Comparison of ENCODE assay signal across 24 cellular contexts in genomic region chr7:18103436-18104218, GRCh38.
DNase-seq lines count a peak whose midpoint lies in the region; ATAC-seq, FAIRE-seq and TF ChIP-seq lines count a peak whose summit lies in the region.
"Had no signal": no experiment of that assay in that cellular context is flagged by ENCODE, and none has a peak within 500 bp of the region (broad histone marks: within the 10 kb centered on the region; RNA-seq: fewer than 3 reads in every experiment).

No MANE protein-coding gene starts in this region.

- no peaks in the 10 kb centered on the region; the same call in 1 of the 2 replicates for H3K9me3 ChIP-seq in K562 (replicated peaks; ENCODE audit: control insufficient read depth, insufficient read depth, low read depth, low read length)
- H3K9me3 ChIP-seq: A549, BE2C had no signal

- H3K4me3 ChIP-seq in K562, result no peak overlapping the region
- H3K4me3 ChIP-seq: A549; BLaER1 treated with 17β-estradiol and CSF1 and Interleukin-3, amounts not matched to agents 10 nM and 100 nM had no signal

- no peak overlapping the region for H3K9ac ChIP-seq in K562 (ENCODE audit: insufficient read depth in 1 of 2, low read depth in 2 of 2, low read length in 2 of 2)
- H3K9ac ChIP-seq: BLaER1 treated with 17β-estradiol and CSF1 and Interleukin-3, amounts not matched to agents 10 nM and 100 nM had no signal

- in situ Hi-C loops in K562 (cut with MboI), result no loop called here

- no peaks in the 10 kb centered on the region for H3K9me3 Mint-ChIP-seq in activated CD4-positive, alpha-beta T cell treated with anti-CD3 and anti-CD28 coated beads, Interleukin-2, amount 10 ng/mL, durations not matched to agents 7 days and 5 days
- H3K9me3 Mint-ChIP-seq in progenitor cell of endocrine pancreas (ENCODE audit: low read depth), result no peaks in the 10 kb centered on the region
- H3K9me3 Mint-ChIP-seq: CD4-positive, alpha-beta T cell; H9 had no signal

- peaks cover 2% of the 10 kb centered on the region for H3K27me3 Mint-ChIP-seq in activated CD4-positive, alpha-beta T cell treated with anti-CD3 and anti-CD28 coated beads, Interleukin-2, amount 10 ng/mL, durations not matched to agents 7 days and 5 days
- no peaks in the 10 kb centered on the region for H3K27me3 Mint-ChIP-seq in progenitor cell of endocrine pancreas

- no peaks in the 10 kb centered on the region for H3K4me1 ChIP-seq in K562 (replicated peaks in 1 of 2; ENCODE audit: control insufficient read depth in 2 of 2, insufficient read depth in 2 of 2, low read length in 2 of 2)
- H3K4me1 ChIP-seq: A549; BE2C; BLaER1 treated with 17β-estradiol and CSF1 and Interleukin-3, amounts not matched to agents 10 nM and 100 nM had no signal

- H4K20me1 ChIP-seq in K562 (replicated peaks; ENCODE audit: control insufficient read depth, insufficient read depth, low read length), result no peaks in the 10 kb centered on the region
- H4K20me1 ChIP-seq: BLaER1 treated with 17β-estradiol and CSF1 and Interleukin-3, amounts not matched to agents 10 nM and 100 nM had no signal

- H3K27ac Mint-ChIP-seq in activated CD4-positive, alpha-beta T cell treated with anti-CD3 and anti-CD28 coated beads, Interleukin-2, amount 10 ng/mL, durations not matched to agents 7 days and 5 days, result no peak overlapping the region
- no peak overlapping the region for H3K27ac Mint-ChIP-seq in progenitor cell of endocrine pancreas
- H3K27ac Mint-ChIP-seq: CD14-positive monocyte; CD4-positive, alpha-beta T cell; CD8-positive, alpha-beta memory T cell; H9 had no signal

- CTCF ChIA-PET in K562 (lab: Yijun Ruan, JAX; ENCODE audit: low intra/inter-chr PET ratio), result no interaction called here
- CTCF ChIA-PET in activated CD4-positive, alpha-beta T cell treated with anti-CD3 and anti-CD28 coated beads, Interleukin-2, amount 10 ng/mL, durations not matched to agents 7 days and 5 days (lab: Charles Lee), result no interaction called here

- no peaks in the 10 kb centered on the region for H3K9me1 ChIP-seq in K562 (ENCODE audit: control insufficient read depth, insufficient read depth, low read length)

- H3K79me2 ChIP-seq in K562 (ENCODE audit: control insufficient read depth, insufficient read depth, low read length), result no peaks in the 10 kb centered on the region

- no peak for FAIRE-seq in K562 (lab: Jason Lieb, UNC)
- FAIRE-seq: A549, D721Med, GM12891, GM18507 had no signal

- DNase-seq in Daoy (ENCODE audit: low read depth) (peak; percentile 67), H4 (ENCODE audit: low spot score) (peak; percentile 86), K562 (ENCODE audit: extremely low read depth in 1 of 4, low spot score in 3 of 4) (no peak), progenitor cell of endocrine pancreas (ENCODE audit: low spot score, unreplicated experiment) (no peak)
- DNase-seq in activated CD4-positive, alpha-beta T cell treated with anti-CD3 and anti-CD28 coated beads, Interleukin-2, amount 10 ng/mL, durations not matched to agents 7 days and 5 days, result no peak
- no peak for DNase-seq in activated CD4-positive, alpha-beta T cell treated with anti-CD3 and anti-CD28 coated beads, Interleukin-2, amount 50 U/mL, for 48 hours
- DNase-seq: 8988T; ACHN; AML-193; BE2C; CD4-positive, alpha-beta T cell; CD8-positive, alpha-beta memory T cell; DMS 273 treated with DMSO at 0.1 percent for 48 hours; DMS79; GF-D8; GOT3; H9 had no signal

- H2AFZ ChIP-seq in K562 (ENCODE audit: low read depth, low read length), result peak overlapping the region; percentile 48; the same call in 1 of the 2 replicates

- TF ChIP-seq POLR2A in K562 (conservative IDR thresholded peaks at IDR 0.05), result no peak

- TF ChIP-seq RAD21 in K562 (CRISPR knock-in tag; conservative IDR thresholded peaks at IDR 0.05 in 1 of 2, IDR thresholded peaks at IDR 0.05 in 1 of 2), result no peak

- H3K4me1 Mint-ChIP-seq in activated CD4-positive, alpha-beta T cell treated with anti-CD3 and anti-CD28 coated beads, Interleukin-2, amount 10 ng/mL, durations not matched to agents 7 days and 5 days, result no peaks in the 10 kb centered on the region
- H3K4me1 Mint-ChIP-seq in progenitor cell of endocrine pancreas (ENCODE audit: low read depth), result no peaks in the 10 kb centered on the region
- H3K4me1 Mint-ChIP-seq: CD14-positive monocyte; CD8-positive, alpha-beta memory T cell; H9 had no signal

- H3K27ac ChIP-seq in K562 (ENCODE audit: extremely low read depth, low read depth, low read length), result no peak overlapping the region
- H3K27ac ChIP-seq: A549; BLaER1 treated with 17β-estradiol and CSF1 and Interleukin-3, amounts not matched to agents 10 nM and 100 nM had no signal

- TF ChIP-seq EP300 in K562 (IDR thresholded peaks at IDR 0.05; ENCODE audit: low read length), result no peak

- no peak for TF ChIP-seq CTCF in K562 (IDR thresholded peaks at IDR 0.05 in 2 of 3, conservative IDR thresholded peaks at IDR 0.05 in 1 of 3; ENCODE audit: insufficient read depth in 2 of 3, low read depth in 1 of 3, low read length in 3 of 3)
- TF ChIP-seq CTCF in progenitor cell of endocrine pancreas (IDR thresholded peaks at IDR 0.05; ENCODE audit: unreplicated experiment), result no peak

- WGBS in K562 (ENCODE audit: insufficient coverage, low coverage, missing lambda C conversion rate), result 15% methylated on average over 15 of the region's 15 CpGs

- POLR2A ChIA-PET in K562 (lab: Yijun Ruan, JAX), result interaction anchor here (1.0 kb wide), 1 partner anchor 53 kb away, joined by 3 read pairs; no protein-coding TSS in a partner anchor
- POLR2A ChIA-PET in activated CD4-positive, alpha-beta T cell treated with anti-CD3 and anti-CD28 coated beads, Interleukin-2, amount 10 ng/mL, durations not matched to agents 7 days and 5 days (lab: Charles Lee), result no interaction called here

- no peak overlapping the region for H3K4me2 ChIP-seq in K562 (ENCODE audit: insufficient read depth, low read length)
- H3K4me2 ChIP-seq: A549; BLaER1 treated with 17β-estradiol and CSF1 and Interleukin-3, amounts not matched to agents 10 nM and 100 nM had no signal

- no peaks in the 10 kb centered on the region for H3K27me3 ChIP-seq in K562 (ENCODE audit: control insufficient read depth in 2 of 2, insufficient read depth in 2 of 2, low read length in 2 of 2)
- H3K27me3 ChIP-seq: BLaER1 treated with 17β-estradiol and CSF1 and Interleukin-3, amounts not matched to agents 10 nM and 100 nM had no signal

- no peaks in the 10 kb centered on the region for H3K36me3 Mint-ChIP-seq in activated CD4-positive, alpha-beta T cell treated with anti-CD3 and anti-CD28 coated beads, Interleukin-2, amount 10 ng/mL, durations not matched to agents 7 days and 5 days (ENCODE audit: low read depth)
- no peaks in the 10 kb centered on the region for H3K36me3 Mint-ChIP-seq in progenitor cell of endocrine pancreas (ENCODE audit: insufficient read depth)
- H3K36me3 Mint-ChIP-seq: CD8-positive, alpha-beta memory T cell had no signal

- intact Hi-C loops in K562 (cut with micrococcal nuclease), result no loop called here

- no peak overlapping the region for H3K4me3 Mint-ChIP-seq in activated CD4-positive, alpha-beta T cell treated with anti-CD3 and anti-CD28 coated beads, Interleukin-2, amount 10 ng/mL, durations not matched to agents 7 days and 5 days
- no peak overlapping the region for H3K4me3 Mint-ChIP-seq in progenitor cell of endocrine pancreas (ENCODE audit: low read depth)
- H3K4me3 Mint-ChIP-seq: CD14-positive monocyte; CD4-positive, alpha-beta T cell; CD8-positive, alpha-beta memory T cell; H9 had no signal

- no peaks in the 10 kb centered on the region for H3K36me3 ChIP-seq in K562 (ENCODE audit: control insufficient read depth, insufficient read depth, low read length)
- H3K36me3 ChIP-seq: BE2C; BLaER1 treated with 17β-estradiol and CSF1 and Interleukin-3, amounts not matched to agents 10 nM and 100 nM had no signal

- BruUV-seq in K562 (replicated peaks; lab: Mats Ljungman, UMichigan), result no TSS peak

- ATAC-seq in K562, result no peak; the same call in 2 of the 3 replicates
- ATAC-seq: A549, HCT116 had no signal

TF ChIP-seq in K562, 482 proteins besides CTCF, POLR2A, EP300 and RAD21:
- TF ChIP-seq BCLAF1 (IDR thresholded peaks at IDR 0.05; ENCODE audit: borderline replicate concordance in 1 of 2, control insufficient read depth in 1 of 2, low read depth in 2 of 2, low read length in 1 of 2), result no peak
- TF ChIP-seq U2AF1 (optimal IDR thresholded peaks at IDR 0.05; ENCODE audit: low read depth, low read length), result no peak
- no peak for TF ChIP-seq ESRRB (CRISPR knock-in tag; IDR thresholded peaks at IDR 0.05; ENCODE audit: borderline replicate concordance)

Comparison
In these comparisons a context has a peak if more than half of its experiments do, and no peak if none do; other contexts are left out.
1. DNase-seq: peak in Daoy (single experiment) and H4 (single experiment); none in K562 (0 of 4), activated CD4-positive, alpha-beta T cell treated with anti-CD3 and anti-CD28 coated beads, Interleukin-2, amount 10 ng/mL, durations not matched to agents 7 days and 5 days (single experiment), progenitor cell of endocrine pancreas (single experiment) and activated CD4-positive, alpha-beta T cell treated with anti-CD3 and anti-CD28 coated beads, Interleukin-2, amount 50 U/mL, for 48 hours (0 of 2).